In the genomic region with DNA sequence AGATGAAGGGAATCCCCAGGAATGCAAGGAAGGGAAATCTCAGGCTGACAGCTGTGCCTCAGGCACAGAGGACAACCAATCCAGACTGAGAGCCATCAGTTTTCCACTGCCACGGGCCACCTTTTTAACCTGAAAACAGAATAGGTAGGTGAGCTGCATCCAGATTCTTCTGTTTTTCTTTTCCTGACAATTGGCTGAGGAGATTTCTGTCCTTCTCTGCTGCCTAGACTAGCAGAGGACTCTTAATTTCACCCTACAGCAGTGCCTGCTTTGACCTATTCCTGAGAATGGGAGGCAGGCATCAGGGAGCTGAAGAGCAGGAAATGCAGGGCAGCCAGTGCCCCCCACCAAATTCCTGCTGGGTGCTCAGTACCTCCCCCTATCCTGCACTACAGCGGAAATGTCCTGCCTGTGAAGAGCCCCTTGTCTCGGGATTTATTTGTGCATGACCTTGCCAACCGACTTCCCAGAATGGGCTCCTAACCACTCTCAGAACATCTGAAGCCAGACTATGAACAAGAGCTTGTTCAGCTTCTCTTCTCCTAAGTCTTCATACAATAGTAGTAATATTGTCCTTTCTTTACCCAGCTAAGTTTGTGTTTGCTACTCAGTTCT, we compare ENCODE assay signal across 18 cellular contexts.
"Had no signal": no experiment of that assay in that cellular context is flagged by ENCODE, and none has a peak within 500 bp of the region (broad histone marks: within the 10 kb centered on the region; RNA-seq: fewer than 3 reads in every experiment).

No MANE protein-coding gene starts in this region.

- DNase-seq: activated CD4-positive, alpha-beta T cell treated with anti-CD3 and anti-CD28 coated beads, Interleukin-2, amount 50 U/mL, for 1 hour; activated CD4-positive, CD25-positive, alpha-beta regulatory T cell treated with anti-CD3 and anti-CD28 coated beads, Interleukin-2, amount 50 U/mL, for 72 hours; activated naive CD8-positive, alpha-beta T cell treated with anti-CD3 and anti-CD28 coated beads for 36 hours; amniotic stem cell; dermis blood vessel endothelial cell; effector memory CD8-positive, alpha-beta T cell; foreskin fibroblast; glutamatergic neuron; hypothalamus; stimulated activated CD4-positive, alpha-beta T cell treated with anti-CD3 and anti-CD28 coated beads, Interleukin-2, amount 100 ng/mL, for 24 hours; stimulated activated naive CD8-positive, alpha-beta T cell treated with anti-CD3 and anti-CD28 coated beads, Interleukin-15, Interleukin-2, amounts not matched to agents 100 U/mL and 50 U/mL, for 24 hours; substantia nigra; uterus had no signal

- H3K4me3 Mint-ChIP-seq: activated naive CD8-positive, alpha-beta T cell treated with anti-CD3 and anti-CD28 coated beads for 36 hours; activated T-helper 1 cell treated with anti-CD3 and anti-CD28 coated beads, Interleukin-12 subunit alpha, Interleukin-12 subunit beta, Interleukin-2, Interleukin-4 antibody, amounts not matched to agents 30 ng/mL and 10 ng/mL and 1 ng/mL, durations not matched to agents 14 hours and 24 hours and 36 hours; natural killer cell treated with Interleukin-12 subunit alpha and Interleukin-12 subunit beta and Interleukin-15 and Interleukin-18, amount 100 ng/mL, for 72 hours; T-helper 1 cell treated with Interleukin-12 subunit alpha and Interleukin-12 subunit beta and Interleukin-4 antibody, amounts not matched to agents 30 μg/mL and 1 μg/mL, for 36 hours had no signal

- H3K9me3 ChIP-seq: tibial nerve, uterus had no signal

- H3K36me3 ChIP-seq: tibial nerve, uterus had no signal

- H3K4me3 ChIP-seq: tibial nerve, uterus had no signal

- H3K9me3 Mint-ChIP-seq: activated T-helper 1 cell treated with anti-CD3 and anti-CD28 coated beads, Interleukin-12 subunit alpha, Interleukin-12 subunit beta, Interleukin-2, Interleukin-4 antibody, amounts not matched to agents 30 ng/mL and 10 ng/mL and 1 ng/mL, durations not matched to agents 14 hours and 24 hours and 36 hours; effector memory CD8-positive, alpha-beta T cell; natural killer cell treated with Interleukin-12 subunit alpha and Interleukin-12 subunit beta and Interleukin-15 and Interleukin-18, amount 100 ng/mL, for 72 hours; T-helper 1 cell treated with Interleukin-12 subunit alpha and Interleukin-12 subunit beta and Interleukin-4 antibody, amounts not matched to agents 30 μg/mL and 1 μg/mL, for 36 hours had no signal

- H3K27me3 Mint-ChIP-seq: activated naive CD8-positive, alpha-beta T cell treated with anti-CD3 and anti-CD28 coated beads for 36 hours; effector memory CD8-positive, alpha-beta T cell had no signal

- H3K27ac ChIP-seq: epithelial cell of prostate, tibial nerve, uterus had no signal

- H3K27me3 ChIP-seq: tibial nerve, uterus had no signal

- H3K27ac Mint-ChIP-seq: activated naive CD8-positive, alpha-beta T cell treated with anti-CD3 and anti-CD28 coated beads for 36 hours; activated T-helper 1 cell treated with anti-CD3 and anti-CD28 coated beads, Interleukin-12 subunit alpha, Interleukin-12 subunit beta, Interleukin-2, Interleukin-4 antibody, amounts not matched to agents 30 ng/mL and 10 ng/mL and 1 ng/mL, durations not matched to agents 14 hours and 24 hours and 36 hours; effector memory CD8-positive, alpha-beta T cell; natural killer cell treated with Interleukin-12 subunit alpha and Interleukin-12 subunit beta and Interleukin-15 and Interleukin-18, amount 100 ng/mL, for 72 hours; T-helper 1 cell treated with Interleukin-12 subunit alpha and Interleukin-12 subunit beta and Interleukin-4 antibody, amounts not matched to agents 30 μg/mL and 1 μg/mL, for 36 hours had no signal

- H3K4me1 ChIP-seq: uterus had no signal

- H3K36me3 Mint-ChIP-seq: natural killer cell treated with Interleukin-12 subunit alpha and Interleukin-12 subunit beta and Interleukin-15 and Interleukin-18, amount 100 ng/mL, for 72 hours had no signal

- ATAC-seq: effector memory CD8-positive, alpha-beta T cell; natural killer cell treated with Interleukin-12 subunit alpha and Interleukin-12 subunit beta and Interleukin-15 and Interleukin-18, amount 100 ng/mL, for 72 hours; stimulated activated naive CD8-positive, alpha-beta T cell treated with anti-CD3 and anti-CD28 coated beads, Interleukin-15, Interleukin-2, amounts not matched to agents 100 U/mL and 50 U/mL, for 24 hours had no signal
